Comparison of ENCODE assay signal across 16 cellular contexts in genomic region chr7:132511921-132512320, GRCh38.
DNase-seq lines count a peak whose midpoint lies in the region; ATAC-seq lines count a peak whose summit lies in the region.
"Had no signal": no experiment of that assay in that cellular context is flagged by ENCODE, and none has a peak within 500 bp of the region (broad histone marks: within the 10 kb centered on the region; RNA-seq: fewer than 3 reads in every experiment).

No MANE protein-coding gene starts in this region.

- no peaks in the 10 kb centered on the region for H3K36me3 Mint-ChIP-seq in stimulated activated effector memory CD8-positive, alpha-beta T cell treated with anti-CD3 and anti-CD28 coated beads, Interleukin-12 subunit alpha, Interleukin-12 subunit beta, amount 100 ng/mL, for 72 hours
- H3K36me3 Mint-ChIP-seq: CD14-positive monocyte; CD8-positive, alpha-beta memory T cell had no signal

- peak overlapping the region; percentile 15 for H3K27ac Mint-ChIP-seq in stimulated activated effector memory CD8-positive, alpha-beta T cell treated with anti-CD3 and anti-CD28 coated beads, Interleukin-12 subunit alpha, Interleukin-12 subunit beta, amount 100 ng/mL, for 72 hours
- H3K27ac Mint-ChIP-seq: B cell; CD14-positive monocyte; CD4-positive, alpha-beta T cell; CD8-positive, alpha-beta memory T cell had no signal

- H3K9me3 Mint-ChIP-seq in stimulated activated effector memory CD8-positive, alpha-beta T cell treated with anti-CD3 and anti-CD28 coated beads, Interleukin-12 subunit alpha, Interleukin-12 subunit beta, amount 100 ng/mL, for 72 hours, result no peaks in the 10 kb centered on the region
- H3K9me3 Mint-ChIP-seq: CD4-positive, alpha-beta T cell; CD8-positive, alpha-beta memory T cell had no signal

- intact Hi-C loops in posterior vena cava (cut with DNase I), result no loop called here

- H3K4me1 Mint-ChIP-seq in stimulated activated effector memory CD8-positive, alpha-beta T cell treated with anti-CD3 and anti-CD28 coated beads, Interleukin-12 subunit alpha, Interleukin-12 subunit beta, amount 100 ng/mL, for 72 hours, result peaks cover 14% of the 10 kb centered on the region
- H3K4me1 Mint-ChIP-seq: B cell, CD14-positive monocyte had no signal

- no peak overlapping the region for H3K4me3 Mint-ChIP-seq in stimulated activated effector memory CD8-positive, alpha-beta T cell treated with anti-CD3 and anti-CD28 coated beads, Interleukin-12 subunit alpha, Interleukin-12 subunit beta, amount 100 ng/mL, for 72 hours
- H3K4me3 Mint-ChIP-seq: B cell; CD14-positive monocyte; CD4-positive, alpha-beta T cell; CD8-positive, alpha-beta memory T cell had no signal

- DNase-seq in D341Med (ENCODE audit: low spot score), result peak; percentile 50
- DNase-seq in NCI-H524 (lab: John Stamatoyannopoulos, UW), result peak; percentile 53 to 83
- DNase-seq in NCI-H82 treated with DMSO at 0.1 percent for 48 hours (lab: John Stamatoyannopoulos, UW; ENCODE audit: unreplicated experiment), result peak; percentile 38
- no peak for DNase-seq in stimulated activated effector memory CD8-positive, alpha-beta T cell treated with anti-CD3 and anti-CD28 coated beads, Interleukin-12 subunit alpha, Interleukin-12 subunit beta, amount 100 ng/mL, for 72 hours (ENCODE audit: low spot score in 2 of 2)
- DNase-seq in posterior vena cava (ENCODE audit: low spot score), result no peak
- DNase-seq in HPDE6-E6E7 (ENCODE audit: extremely low spot score), result no peak
- DNase-seq: CD4-positive, alpha-beta T cell; CD8-positive, alpha-beta memory T cell; DMS153; DND-41; GM23248; H7; HCEC 1CT had no signal

- ATAC-seq in stimulated activated effector memory CD8-positive, alpha-beta T cell treated with anti-CD3 and anti-CD28 coated beads, Interleukin-12 subunit alpha, Interleukin-12 subunit beta, amount 100 ng/mL, for 72 hours, result no peak
- no peak for ATAC-seq in GM19452 (IDR thresholded peaks at IDR 0.05; ENCODE audit: unreplicated experiment)

Comparison
In these comparisons a context has a peak if more than half of its experiments do, and no peak if none do; other contexts are left out.
1. DNase-seq: peak in D341Med (single experiment), NCI-H524 (2 of 2) and NCI-H82 treated with DMSO at 0.1 percent for 48 hours (single experiment); none in stimulated activated effector memory CD8-positive, alpha-beta T cell treated with anti-CD3 and anti-CD28 coated beads, Interleukin-12 subunit alpha, Interleukin-12 subunit beta, amount 100 ng/mL, for 72 hours (0 of 2), posterior vena cava (single experiment) and HPDE6-E6E7 (single experiment).